In the genomic region with DNA sequence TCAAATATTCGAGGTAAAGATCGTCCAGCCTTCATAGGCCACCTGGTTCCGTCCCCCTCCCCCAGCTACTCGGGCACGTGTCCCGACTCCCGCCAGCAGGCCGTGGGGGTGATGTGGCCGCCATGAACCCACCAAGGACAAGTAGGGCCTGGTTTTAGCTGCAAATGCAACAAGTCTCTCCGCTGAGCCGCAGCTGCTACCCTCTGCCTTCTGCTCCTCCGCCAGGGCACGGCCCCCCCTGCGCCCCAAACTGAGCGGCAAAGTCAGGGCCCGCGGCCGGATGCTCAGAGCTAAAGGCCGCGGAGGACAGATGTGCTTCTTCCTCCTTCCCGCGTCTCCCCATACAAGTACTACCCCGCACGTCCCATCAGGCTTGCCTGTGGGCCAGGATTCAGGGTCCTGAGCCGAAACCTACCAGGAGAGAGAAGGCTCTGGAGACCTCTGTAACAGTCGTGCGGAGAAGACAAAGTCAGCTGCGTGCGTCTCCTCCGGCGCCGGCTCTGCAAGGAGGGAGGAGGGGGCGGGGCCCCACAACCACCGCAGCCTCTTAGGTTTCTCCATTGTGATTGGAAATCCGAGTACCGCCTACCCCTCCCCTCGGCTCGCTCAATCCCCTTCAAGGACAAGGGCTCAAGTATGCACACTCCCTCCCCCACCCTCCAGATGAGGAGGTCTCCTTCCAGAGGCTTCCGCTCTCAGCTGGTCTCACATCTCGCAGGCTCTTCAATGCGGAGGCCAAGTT, we compare ENCODE assay signal across 8 cellular contexts. TPM values are rescaled to one million over a fixed set of nuclear protein-coding genes. Genes with fewer than 3 reads are reported as not detected.
A peak's percentile ranks its signal among the peaks of the same experiment; 100 is the strongest.
DNase-seq lines count a peak whose midpoint lies in the region; ATAC-seq and TF ChIP-seq lines count a peak whose summit lies in the region.

LDHB (minus strand) TSS at position 507 of the 742 bp plus-strand sequence. CDS start 3,171 bp downstream, outside the sequence.

- peak; percentile 92 for DNase-seq in GM12864 (ENCODE audit: low read depth)
- DNase-seq in NCI-H1436 (lab: John Stamatoyannopoulos, UW) = peak; percentile 94
- peak; percentile 89 for DNase-seq in T follicular helper cell (ENCODE audit: low read depth)
- peak; percentile 99 for DNase-seq in adipocyte (ENCODE audit: low read depth)
- DNase-seq in cardiac septum (ENCODE audit: low spot score) = peak; percentile 97
- DNase-seq in posterior vena cava (ENCODE audit: low spot score) = peak; percentile 97
- DNase-seq in upper lobe of right lung = peak; percentile 97

- H3K27me3 ChIP-seq in adipocyte (replicated peaks; ENCODE audit: control insufficient read depth, insufficient read depth, low read length) (no peaks in the 10 kb centered on the region), upper lobe of right lung (no peaks in the 10 kb centered on the region)

- intact Hi-C loops in cardiac septum (cut with DNase I) = loop anchor here (5.0 kb wide), 2 partner anchors 155 to 220 kb away; partner anchors contain the start of genes GOLT1B, PYROXD1 and RECQL
- intact Hi-C loops in posterior vena cava (cut with DNase I) = no loop called here
- intact Hi-C loops in upper lobe of right lung (cut with DNase I) = no loop called here

- H3K4me3 ChIP-seq in GM12864 (ENCODE audit: low read depth, low read length) = peak within 1 kb of the TSS; percentile 86
- H3K4me3 ChIP-seq in adipocyte (ENCODE audit: low read length) = peak within 1 kb of the TSS; percentile 96
- H3K4me3 ChIP-seq in upper lobe of right lung = peak within 1 kb of the TSS; percentile 89

- H3K36me3 ChIP-seq in adipocyte (ENCODE audit: control insufficient read depth, insufficient read depth, low read length, severe bottlenecking) = peaks cover 24% of the 10 kb centered on the region
- peaks cover 20% of the 10 kb centered on the region for H3K36me3 ChIP-seq in upper lobe of right lung

- H3K4me1 ChIP-seq in adipocyte (ENCODE audit: control insufficient read depth, insufficient read depth, low read length) = peaks cover 20% of the 10 kb centered on the region
- peaks cover 18% of the 10 kb centered on the region for H3K4me1 ChIP-seq in upper lobe of right lung

- ATAC-seq in HG02642 (IDR thresholded peaks at IDR 0.05; ENCODE audit: poor library complexity, unreplicated experiment) = peak; percentile 98
- ATAC-seq in upper lobe of right lung = peak; percentile 99

- H3K27ac ChIP-seq in upper lobe of right lung = peak within 1 kb of the TSS; percentile 91

- H3K9ac ChIP-seq in adipocyte (ENCODE audit: low read length) = peak within 1 kb of the TSS; percentile 95

- TF ChIP-seq CTCF in GM12864 (IDR thresholded peaks at IDR 0.05; ENCODE audit: low read depth, low read length, missing control alignments) (no peak), upper lobe of right lung (IDR thresholded peaks at IDR 0.05) (no peak)

- H3K9me3 ChIP-seq in adipocyte (ENCODE audit: control insufficient read depth, low read length) = no peaks in the 10 kb centered on the region
- no peaks in the 10 kb centered on the region for H3K9me3 ChIP-seq in upper lobe of right lung

RNA-seq across cellular contexts. Expression of gene LDHB, which starts in this region (rescaled TPM):
- total RNA-seq in cardiac septum (1,416 TPM), posterior vena cava (100 to 1,000 TPM; 298 to 315 TPM), upper lobe of right lung (410 TPM)

Comparison
In these comparisons a context has a peak if more than half of its experiments do, and no peak if none do; other contexts are left out.
1. Peak in every context shown above with its lines: DNase-seq, ATAC-seq, H3K4me3 ChIP-seq and H3K27ac ChIP-seq.